17 cellular contexts compared by ENCODE assay signal in genomic region chr21:44994581-44995171, GRCh38. TPM values are rescaled to one million over a fixed set of nuclear protein-coding genes. Genes with fewer than 3 reads are reported as not detected.
DNase-seq lines count a peak whose midpoint lies in the region; ATAC-seq and TF ChIP-seq lines count a peak whose summit lies in the region.
"Had no signal": no experiment of that assay in that cellular context is flagged by ENCODE, and none has a peak within 500 bp of the region (broad histone marks: within the 10 kb centered on the region; RNA-seq: fewer than 3 reads in every experiment).

No MANE protein-coding gene starts in this region.

- H3K27me3 Mint-ChIP-seq in H9 (ENCODE audit: low read depth) (peaks cover 1% of the 10 kb centered on the region), osteocyte (ENCODE audit: unreplicated experiment) (no peaks in the 10 kb centered on the region)
- H3K27me3 Mint-ChIP-seq: activated CD4-positive, alpha-beta T cell treated with anti-CD3 and anti-CD28 coated beads for 36 hours had no signal

- H3K36me3 Mint-ChIP-seq in H9 (ENCODE audit: insufficient read depth in 1 of 3, low read depth in 3 of 3) (no peaks in the 10 kb centered on the region; a peak in 1 of 7 replicates), osteocyte (ENCODE audit: unreplicated experiment) (no peaks in the 10 kb centered on the region)
- H3K36me3 Mint-ChIP-seq: natural killer cell had no signal

- no peak overlapping the region for H2BK20ac ChIP-seq in H9 (ENCODE audit: low read depth, low read length, poor library complexity, severe bottlenecking)

- DNase-seq in H9 (no peak), ascending aorta (ENCODE audit: low spot score in 2 of 2) (no peak), left ventricle myocardium superior (peak; percentile 55), osteocyte (ENCODE audit: extremely low spot score, unreplicated experiment) (no peak), anterior cingulate cortex (lab: John Stamatoyannopoulos, UW) (no peak), ovary (no peak)
- DNase-seq: activated CD4-positive, alpha-beta T cell treated with anti-CD3 and anti-CD28 coated beads for 36 hours; activated gamma-delta T cell; colonic mucosa; natural killer cell; NCI-H2107; NCI-H774; stimulated activated naive CD8-positive, alpha-beta T cell treated with anti-CD3 and anti-CD28 coated beads, Interleukin-15, amount 100 ng/mL, for 72 hours had no signal

- H3K79me2 ChIP-seq in H9 (ENCODE audit: insufficient read depth, low read length): no peaks in the 10 kb centered on the region

- peak overlapping the region; percentile 24; the same call in 1 of the 2 replicates for H3K14ac ChIP-seq in H9 (ENCODE audit: insufficient read depth, low read length)

- H2BK5ac ChIP-seq in H9 (ENCODE audit: insufficient read length, low read length): no peak overlapping the region

- no peaks in the 10 kb centered on the region for H3K23me2 ChIP-seq in H9 (ENCODE audit: insufficient read length, low read depth, low read length, poor library complexity, severe bottlenecking)

- H3K4me1 Mint-ChIP-seq in H9 (no peaks in the 10 kb centered on the region), osteocyte (ENCODE audit: unreplicated experiment) (peaks cover 9% of the 10 kb centered on the region)
- H3K4me1 Mint-ChIP-seq: activated CD4-positive, alpha-beta T cell treated with anti-CD3 and anti-CD28 coated beads for 36 hours; natural killer cell; stimulated activated naive CD8-positive, alpha-beta T cell treated with anti-CD3 and anti-CD28 coated beads, Interleukin-15, amount 100 ng/mL, for 72 hours had no signal

- no peak overlapping the region for H2BK15ac ChIP-seq in H9 (ENCODE audit: low read depth, low read length)

- H3K4me2 ChIP-seq in H9 (ENCODE audit: insufficient read depth, insufficient read length, low read length): no peak overlapping the region

- H3K4me3 Mint-ChIP-seq in H9: no peak overlapping the region
- no peak overlapping the region for H3K4me3 Mint-ChIP-seq in osteocyte (ENCODE audit: unreplicated experiment)
- H3K4me3 Mint-ChIP-seq: activated CD4-positive, alpha-beta T cell treated with anti-CD3 and anti-CD28 coated beads for 36 hours; natural killer cell; stimulated activated naive CD8-positive, alpha-beta T cell treated with anti-CD3 and anti-CD28 coated beads, Interleukin-15, amount 100 ng/mL, for 72 hours had no signal

- no peak overlapping the region for H3K56ac ChIP-seq in H9 (ENCODE audit: insufficient read length, low read depth, low read length)

- H3K23ac ChIP-seq in H9 (ENCODE audit: insufficient read length, low read depth, low read length): no peak overlapping the region

- H3K9ac ChIP-seq in H9 (ENCODE audit: extremely low read depth, insufficient read length, low read length) (no peak overlapping the region), skeletal muscle tissue (ENCODE audit: low read depth in 1 of 3, low read length in 3 of 3) (peak overlapping the region in 1 of 3 donors; percentile 50)

- no peak overlapping the region for H3K4ac ChIP-seq in H9 (ENCODE audit: low read depth, low read length)

- no peak overlapping the region for H3K18ac ChIP-seq in H9 (ENCODE audit: insufficient read length, low read depth, low read length)

- H3K27ac Mint-ChIP-seq in H9 (0 out of 7 replicates have a peak overlapping the region, but pooled peaks of 1 of the 3 experiments have one; percentile 76), osteocyte (ENCODE audit: unreplicated experiment) (no peak overlapping the region)
- H3K27ac Mint-ChIP-seq: activated CD4-positive, alpha-beta T cell treated with anti-CD3 and anti-CD28 coated beads for 36 hours; natural killer cell had no signal

- H4K8ac ChIP-seq in H9 (replicated peaks; ENCODE audit: insufficient read length, low read depth, low read length): no peak overlapping the region

- H3K4me1 ChIP-seq in H9 (ENCODE audit: insufficient read depth, low read length): no peaks in the 10 kb centered on the region
- H3K4me1 ChIP-seq in ascending aorta: peaks cover 0 to 19% of the 10 kb centered on the region in 2 donors
- peaks cover 16 to 33% (median 22%) of the 10 kb centered on the region in 3 donors for H3K4me1 ChIP-seq in skeletal muscle tissue (ENCODE audit: control insufficient read depth in 3 of 3, insufficient read depth in 3 of 3, low read length in 3 of 3)
- peaks cover 11% of the 10 kb centered on the region for H3K4me1 ChIP-seq in ovary (ENCODE audit: insufficient read depth)
- H3K4me1 ChIP-seq: colonic mucosa, prostate gland had no signal

- no peak for TF ChIP-seq CTCF in H9 (conservative IDR thresholded peaks at IDR 0.05)
- TF ChIP-seq CTCF in ascending aorta (IDR thresholded peaks at IDR 0.05): no peak
- no peak for TF ChIP-seq CTCF in osteocyte (IDR thresholded peaks at IDR 0.05)
- no peak for TF ChIP-seq CTCF in ovary (IDR thresholded peaks at IDR 0.05)

- no peaks in the 10 kb centered on the region for H3K27me3 ChIP-seq in H9 (ENCODE audit: insufficient read depth, low read length)
- H3K27me3 ChIP-seq in ascending aorta: no peaks in the 10 kb centered on the region
- H3K27me3 ChIP-seq in skeletal muscle tissue (ENCODE audit: control insufficient read depth in 3 of 3, insufficient read depth in 3 of 3, low read length in 3 of 3): no peaks in the 10 kb centered on the region
- H3K27me3 ChIP-seq in ovary: no peaks in the 10 kb centered on the region
- H3K27me3 ChIP-seq: colonic mucosa had no signal

- H3K79me1 ChIP-seq in H9 (ENCODE audit: insufficient read depth, low read depth, low read length, poor library complexity, severe bottlenecking): no peaks in the 10 kb centered on the region

- intact Hi-C loops in ascending aorta (cut with DNase I) (no loop called here), left ventricle myocardium superior (cut with micrococcal nuclease) (no loop called here), ovary (cut with DNase I) (no loop called here)

- ATAC-seq in left ventricle myocardium superior (peak; percentile 30), HG03439 (IDR thresholded peaks at IDR 0.05; ENCODE audit: unreplicated experiment) (no peak)
- ATAC-seq: activated CD4-positive, alpha-beta T cell treated with anti-CD3 and anti-CD28 coated beads for 36 hours; GM12878; natural killer cell; stimulated activated naive CD8-positive, alpha-beta T cell treated with anti-CD3 and anti-CD28 coated beads, Interleukin-15, amount 100 ng/mL, for 72 hours had no signal

- no peak overlapping the region for H2AFZ ChIP-seq in H9 (ENCODE audit: low read length)

- no peak for TF ChIP-seq EP300 in ovary (IDR thresholded peaks at IDR 0.05)

- H3K9me3 Mint-ChIP-seq in H9 (no peaks in the 10 kb centered on the region), osteocyte (ENCODE audit: unreplicated experiment) (no peaks in the 10 kb centered on the region)
- H3K9me3 Mint-ChIP-seq: natural killer cell; stimulated activated naive CD8-positive, alpha-beta T cell treated with anti-CD3 and anti-CD28 coated beads, Interleukin-15, amount 100 ng/mL, for 72 hours had no signal

- no peak for TF ChIP-seq POLR2A in ovary (IDR thresholded peaks at IDR 0.05)

- no peaks in the 10 kb centered on the region for H3K36me3 ChIP-seq in ascending aorta
- no peaks in the 10 kb centered on the region for H3K36me3 ChIP-seq in skeletal muscle tissue (ENCODE audit: control insufficient read depth in 3 of 3, insufficient read depth in 3 of 3, low read length in 3 of 3)
- no peaks in the 10 kb centered on the region for H3K36me3 ChIP-seq in ovary
- H3K36me3 ChIP-seq: colonic mucosa, prostate gland had no signal

- H3T11ph ChIP-seq in H9 (ENCODE audit: low read length): no peak overlapping the region

- H2BK12ac ChIP-seq in H9 (ENCODE audit: insufficient read length, low read depth, low read length): no peak overlapping the region

- H2AK5ac ChIP-seq in H9 (ENCODE audit: insufficient read length, low read length): no peak overlapping the region

- no peak overlapping the region for H4K91ac ChIP-seq in H9 (ENCODE audit: insufficient read length, low read depth, low read length)

- no CpG with 5 or more reads among the region's 20 CpGs for WGBS in H9 (ENCODE audit: extremely low coverage, insufficient read length, low lambda C conversion rate)
- WGBS in ovary, 3 donors: 82 to 86% (median 85%) methylated on average over 18 to 20 of the region's 20 CpGs

- no peak overlapping the region for H3K4me3 ChIP-seq in ascending aorta
- H3K4me3 ChIP-seq in skeletal muscle tissue (ENCODE audit: low read length in 3 of 3): no peak overlapping the region
- H3K4me3 ChIP-seq in ovary: no peak overlapping the region
- H3K4me3 ChIP-seq: colonic mucosa, GM12878, prostate gland had no signal

- no peak overlapping the region for H2BK120ac ChIP-seq in H9 (ENCODE audit: low read depth, low read length, poor library complexity, severe bottlenecking)

- H3K27ac ChIP-seq in H9 (ENCODE audit: insufficient read length, low read depth, low read length): no peak overlapping the region
- H3K27ac ChIP-seq in ascending aorta: peak overlapping the region; percentile 36 to 68
- peak overlapping the region; percentile 19 for H3K27ac ChIP-seq in skeletal muscle tissue (ENCODE audit: low read depth, low read length)
- no peak overlapping the region for H3K27ac ChIP-seq in ovary
- H3K27ac ChIP-seq: colonic mucosa, prostate gland had no signal

- H3K9me3 ChIP-seq in H9 (ENCODE audit: control insufficient read depth, low read depth, low read length) (no peaks in the 10 kb centered on the region), ascending aorta (no peaks in the 10 kb centered on the region), skeletal muscle tissue (ENCODE audit: control insufficient read depth in 3 of 3, low read length in 3 of 3) (no peaks in the 10 kb centered on the region), ovary (no peaks in the 10 kb centered on the region)
- H3K9me3 ChIP-seq: colonic mucosa, prostate gland had no signal

- H4K5ac ChIP-seq in H9 (ENCODE audit: insufficient read length, low read depth, low read length): no peak overlapping the region

- no peaks in the 10 kb centered on the region for H4K20me1 ChIP-seq in H9 (ENCODE audit: control insufficient read depth, insufficient read depth, insufficient read length)

RNA-seq across cellular contexts. Expression of gene SLX9, which starts 54.8 kb away (rescaled TPM):
- total RNA-seq in H9 (2021) (74.3 and 76.4 TPM in 2 replicates), ascending aorta (0.75 TPM), left ventricle myocardium superior (69.9 TPM), skeletal muscle tissue (10.4 TPM), osteocyte (30.4 and 33.1 TPM in 2 replicates), ovary (10 to 100 TPM in 6 of 7 donors, 1 to 10 TPM in 1; 5.6 to 24.1 (median 17.2) TPM)
- polyA plus RNA-seq in ovary: 10 to 100 TPM in 1 of 2 donors, 1 to 10 TPM in 1; 5.6 to 14.0 TPM

Comparison
In these comparisons a context has a peak if more than half of its experiments do, and no peak if none do; other contexts are left out.
1. H3K27ac ChIP-seq: peak in ascending aorta (2 of 2) and skeletal muscle tissue (single experiment); none in H9 (single experiment) and ovary (0 of 2).